Comparison of ENCODE assay signal across 20 cellular contexts in the genomic region with DNA sequence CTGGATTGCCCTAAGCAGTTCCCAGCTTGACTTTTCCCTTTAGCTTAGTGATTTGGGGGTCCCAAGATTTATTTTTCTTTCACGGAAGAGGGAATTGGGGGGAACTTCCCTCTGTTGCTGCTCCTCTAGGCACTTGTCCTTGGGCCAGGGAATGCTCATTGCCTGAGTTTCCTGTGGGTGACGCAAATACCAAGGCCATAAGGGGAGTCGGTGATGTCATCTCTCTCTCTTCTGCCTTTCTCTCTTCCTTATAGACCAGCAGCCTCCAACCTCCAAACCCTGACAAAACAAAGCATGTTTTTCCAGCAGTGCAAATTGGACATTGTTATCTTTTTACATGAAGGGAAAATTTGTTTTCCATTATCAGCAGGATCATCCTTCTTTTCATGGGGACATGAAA.
"Had no signal": no experiment of that assay in that cellular context is flagged by ENCODE, and none has a peak within 500 bp of the region (broad histone marks: within the 10 kb centered on the region; RNA-seq: fewer than 3 reads in every experiment).

No MANE protein-coding gene starts in this region.

- H3K4me3 Mint-ChIP-seq: natural killer cell treated with Interleukin-12 subunit alpha and Interleukin-12 subunit beta and Interleukin-15 and Interleukin-18, amount 100 ng/mL, for 72 hours; neural progenitor cell had no signal

- ATAC-seq: esophagus mucosa; gastrocnemius medialis; heart right ventricle; natural killer cell treated with Interleukin-12 subunit alpha and Interleukin-12 subunit beta and Interleukin-15 and Interleukin-18, amount 100 ng/mL, for 72 hours had no signal

- DNase-seq: cortex of kidney; dorsolateral prefrontal cortex; effector memory CD4-positive, alpha-beta T cell; gastrocnemius medialis; heart right ventricle; hypothalamus; kidney glomerular epithelial cell; mammary epithelial cell; nucleus accumbens; ovary; sigmoid colon; stimulated activated CD4-positive, alpha-beta T cell treated with anti-CD3 and anti-CD28 coated beads, Interleukin-2, amount 100 ng/mL, for 24 hours; stimulated activated CD4-positive, alpha-beta T cell treated with anti-CD3 and anti-CD28 coated beads, Interleukin-4, amount 100 ng/mL, for 4 hours; stimulated activated naive CD4-positive, alpha-beta T cell; stomach; substantia nigra; transverse colon had no signal

- H3K4me1 Mint-ChIP-seq: neural progenitor cell had no signal

- H3K27me3 Mint-ChIP-seq: natural killer cell treated with Interleukin-12 subunit alpha and Interleukin-12 subunit beta and Interleukin-15 and Interleukin-18, amount 100 ng/mL, for 72 hours had no signal

- H3K36me3 Mint-ChIP-seq: natural killer cell treated with Interleukin-12 subunit alpha and Interleukin-12 subunit beta and Interleukin-15 and Interleukin-18, amount 100 ng/mL, for 72 hours; neural progenitor cell had no signal

- H3K27ac Mint-ChIP-seq: natural killer cell treated with Interleukin-12 subunit alpha and Interleukin-12 subunit beta and Interleukin-15 and Interleukin-18, amount 100 ng/mL, for 72 hours; neural progenitor cell had no signal

- H3K9me3 Mint-ChIP-seq: natural killer cell treated with Interleukin-12 subunit alpha and Interleukin-12 subunit beta and Interleukin-15 and Interleukin-18, amount 100 ng/mL, for 72 hours; neural progenitor cell had no signal
